In genomic region chr6:161976569-161976968, GRCh38 we compare ENCODE assay signal across 29 cellular contexts.
"Had no signal": no experiment of that assay in that cellular context is flagged by ENCODE, and none has a peak within 500 bp of the region (broad histone marks: within the 10 kb centered on the region; RNA-seq: fewer than 3 reads in every experiment).

No MANE protein-coding gene starts in this region.

- DNase-seq: naive thymus-derived CD8-positive, alpha-beta T cell; nephron progenitor cell; nucleus accumbens; pancreas; posterior cingulate gyrus; psoas muscle; right cardiac atrium; spleen; stimulated activated CD4-positive, alpha-beta T cell treated with anti-CD3 and anti-CD28 coated beads, Interleukin-12 subunit alpha, Interleukin-12 subunit beta, amount 100 ng/mL, for 4 hours; stimulated activated CD4-positive, alpha-beta T cell treated with anti-CD3 and anti-CD28 coated beads, Interleukin-1b, Interleukin-23, amount 100 ng/mL, for 48 hours; stimulated activated CD4-positive, alpha-beta T cell treated with anti-CD3 and anti-CD28 coated beads, Interleukin-4, amount 100 ng/mL, for 1 hour; stimulated activated CD4-positive, alpha-beta T cell treated with anti-CD3 and anti-CD28 coated beads, Interleukin-4, amount 100 ng/mL, for 4 hours; stimulated activated CD8-positive, alpha-beta memory T cell treated with anti-CD3 and anti-CD28 coated beads, Interleukin-4, amount 100 ng/mL, for 48 hours; stimulated activated naive CD4-positive, alpha-beta T cell; stimulated activated naive CD8-positive, alpha-beta T cell treated with anti-CD3 and anti-CD28 coated beads, Interleukin-15, amount 100 ng/mL, for 72 hours; stimulated activated naive CD8-positive, alpha-beta T cell treated with anti-CD3 and anti-CD28 coated beads, Interleukin-15, Interleukin-2, amounts not matched to agents 100 U/mL and 50 U/mL, for 24 hours; substantia nigra; testis; tibial artery; transverse colon; upper lobe of right lung; uterus had no signal

- H3K27me3 ChIP-seq: neutrophil, pancreas, spleen, suprapubic skin, testis, tibial artery, transverse colon, upper lobe of right lung, uterus had no signal

- H3K9me3 ChIP-seq: neutrophil, pancreas, psoas muscle, suprapubic skin, testis, tibial artery, transverse colon, upper lobe of right lung, uterus had no signal

- H3K36me3 ChIP-seq: neutrophil, pancreas, suprapubic skin, tibial artery, transverse colon, upper lobe of right lung, uterus had no signal

- FAIRE-seq: pancreas had no signal

- H3K4me1 ChIP-seq: pancreas, psoas muscle, spleen, suprapubic skin, testis, tibial artery, transverse colon, upper lobe of right lung, uterus had no signal

- ATAC-seq: naive thymus-derived CD8-positive, alpha-beta T cell; natural killer cell treated with Interleukin-12 subunit alpha and Interleukin-12 subunit beta and Interleukin-15 and Interleukin-18, amount 100 ng/mL, for 72 hours; pancreas; psoas muscle; right cardiac atrium; sciatic nerve; stimulated activated memory B cell treated with anti-CD40 and anti-IgM and Interleukin-4, amounts not matched to agents 10 μg/mL and 1 μg/mL and 100 μg/mL, for 72 hours; stimulated activated naive CD8-positive, alpha-beta T cell treated with anti-CD3 and anti-CD28 coated beads, Interleukin-15, amount 100 ng/mL, for 72 hours; stimulated activated naive CD8-positive, alpha-beta T cell treated with anti-CD3 and anti-CD28 coated beads, Interleukin-15, Interleukin-2, amounts not matched to agents 100 U/mL and 50 U/mL, for 24 hours; upper lobe of right lung had no signal

- H3K4me3 ChIP-seq: pancreas, psoas muscle, skin epidermis, smooth muscle cell, spleen, suprapubic skin, testis, tibial artery, transverse colon, upper lobe of right lung, uterus had no signal

- H3K27ac ChIP-seq: neutrophil, pancreas, psoas muscle, skin epidermis, spleen, suprapubic skin, testis, tibial artery, transverse colon, upper lobe of right lung, uterus had no signal

- H3K4me2 ChIP-seq: smooth muscle cell had no signal
